ENCODE assay signal across 17 cellular contexts in genomic region chr14:90564496-90564895, GRCh38.
DNase-seq lines count a peak whose midpoint lies in the region; ATAC-seq and TF ChIP-seq lines count a peak whose summit lies in the region.
"Had no signal": no experiment of that assay in that cellular context is flagged by ENCODE, and none has a peak within 500 bp of the region (broad histone marks: within the 10 kb centered on the region; RNA-seq: fewer than 3 reads in every experiment).

No MANE protein-coding gene starts in this region.

- no peaks in the 10 kb centered on the region for H3K36me3 Mint-ChIP-seq in CD14-positive monocyte
- H3K36me3 Mint-ChIP-seq: CD8-positive, alpha-beta T cell had no signal

- H3K79me2 ChIP-seq in trophoblast cell (ENCODE audit: control insufficient read depth, insufficient read depth, low read length, poor library complexity), result no peaks in the 10 kb centered on the region

- H3K4ac ChIP-seq in trophoblast cell (ENCODE audit: low read depth, low read length), result no peak overlapping the region

- H2BK12ac ChIP-seq in trophoblast cell (ENCODE audit: low read length), result no peak overlapping the region

- H2AK5ac ChIP-seq in trophoblast cell (ENCODE audit: low read length), result no peak overlapping the region

- ATAC-seq in Right ventricle myocardium superior (ENCODE audit: poor library complexity) (no peak), GM19023 (IDR thresholded peaks at IDR 0.05; ENCODE audit: unreplicated experiment) (no peak)
- ATAC-seq: A549; CD8-positive, alpha-beta T cell; HCT116 had no signal

- DNase-seq in Right ventricle myocardium superior (peak; percentile 6), left ventricle myocardium inferior (no peak), trophoblast cell (peak; percentile 75 to 94), CD14-positive monocyte (ENCODE audit: low spot score) (no peak), AG08396 (ENCODE audit: low spot score) (no peak)
- DNase-seq: Calu3; CD8-positive, alpha-beta T cell; GF-D8; GOT3; H7; HFFc6 had no signal

- no peak overlapping the region for H4K91ac ChIP-seq in trophoblast cell (ENCODE audit: low read depth, low read length)

- H2BK120ac ChIP-seq in trophoblast cell (ENCODE audit: insufficient read depth, low read length, poor library complexity), result no peak overlapping the region

- H3K4me1 ChIP-seq in left ventricle myocardium inferior, result peaks cover 17% of the 10 kb centered on the region
- peaks cover 7 to 9% of the 10 kb centered on the region in 2 experiments for H3K4me1 ChIP-seq in trophoblast cell (ENCODE audit: control insufficient read depth in 1 of 2, insufficient read depth in 2 of 2, low read length in 2 of 2)
- H3K4me1 ChIP-seq in stomach smooth muscle (ENCODE audit: control insufficient read depth, insufficient read depth, low read length), result peaks cover 51% of the 10 kb centered on the region
- H3K4me1 ChIP-seq: A549 had no signal

- no peak for TF ChIP-seq CTCF in left ventricle myocardium inferior (IDR thresholded peaks at IDR 0.05; ENCODE audit: borderline replicate concordance)
- no peak for TF ChIP-seq CTCF in CD14-positive monocyte (IDR thresholded peaks at IDR 0.05)

- intact Hi-C loops in Right ventricle myocardium superior (cut with DNase I) (no loop called here), left ventricle myocardium inferior (cut with micrococcal nuclease) (no loop called here), CD14-positive monocyte (cut with micrococcal nuclease) (no loop called here)

- H3K4me3 ChIP-seq in left ventricle myocardium inferior (no peak overlapping the region), trophoblast cell (ENCODE audit: low read depth, low read length) (no peak overlapping the region), stomach smooth muscle (ENCODE audit: low read length in 2 of 2) (no peak overlapping the region)
- H3K4me3 ChIP-seq: A549, BLaER1 had no signal

- no CpG with 5 or more reads among the region's 4 CpGs for WGBS in trophoblast cell (ENCODE audit: extremely low coverage, insufficient coverage, insufficient read length)

- no peaks in the 10 kb centered on the region for H3K79me1 ChIP-seq in trophoblast cell (ENCODE audit: low read length)

- no peak overlapping the region for H3K4me2 ChIP-seq in trophoblast cell (ENCODE audit: low read length)
- H3K4me2 ChIP-seq: A549, BLaER1 had no signal

- H3K27ac ChIP-seq in left ventricle myocardium inferior (replicated peaks) (no peak overlapping the region), trophoblast cell (ENCODE audit: low read depth, low read length) (no peak overlapping the region), stomach smooth muscle (ENCODE audit: low read length) (peak overlapping the region; percentile 85)
- H3K27ac ChIP-seq: 22Rv1, A549, BLaER1 had no signal

- peaks cover 0 to 3% (median 1%) of the 10 kb centered on the region in 3 donors for H3K27me3 Mint-ChIP-seq in CD14-positive monocyte (ENCODE audit: low read depth in 3 of 3)

- H3K27ac Mint-ChIP-seq in CD14-positive monocyte, result no peak overlapping the region
- H3K27ac Mint-ChIP-seq: CD8-positive, alpha-beta T cell; HFFc6 had no signal

- no peak overlapping the region for H2BK5ac ChIP-seq in trophoblast cell (ENCODE audit: low read depth, low read length, poor library complexity)

- no peaks in the 10 kb centered on the region for H3K27me3 ChIP-seq in left ventricle myocardium inferior (ENCODE audit: low read depth)
- H3K27me3 ChIP-seq in trophoblast cell (ENCODE audit: insufficient read depth, low read length), result no peaks in the 10 kb centered on the region
- H3K27me3 ChIP-seq in stomach smooth muscle (ENCODE audit: control insufficient read depth in 1 of 2, insufficient read depth in 2 of 2, low read length in 2 of 2), result no peaks in the 10 kb centered on the region
- H3K27me3 ChIP-seq: BLaER1 had no signal

- no peak overlapping the region for H3K23ac ChIP-seq in trophoblast cell (ENCODE audit: low read length)

- no peak overlapping the region for H4K8ac ChIP-seq in trophoblast cell (ENCODE audit: low read depth, low read length)

- H2AFZ ChIP-seq in trophoblast cell (ENCODE audit: insufficient read depth, low read length, poor library complexity), result no peak overlapping the region

- H3K18ac ChIP-seq in trophoblast cell (ENCODE audit: low read length), result no peak overlapping the region

- H3K9ac ChIP-seq in trophoblast cell (ENCODE audit: low read length) (no peak overlapping the region), stomach smooth muscle (ENCODE audit: low read length in 2 of 2) (no peak overlapping the region)
- H3K9ac ChIP-seq: BLaER1 had no signal

- no peaks in the 10 kb centered on the region for H3K4me1 Mint-ChIP-seq in CD14-positive monocyte

- no peak overlapping the region for H4K12ac ChIP-seq in trophoblast cell (ENCODE audit: low read depth, low read length)

- H3K14ac ChIP-seq in trophoblast cell (ENCODE audit: low read length), result no peak overlapping the region

- H3K4me3 Mint-ChIP-seq in CD14-positive monocyte, result no peak overlapping the region
- H3K4me3 Mint-ChIP-seq: CD8-positive, alpha-beta T cell; HFFc6 had no signal

- H3K9me3 ChIP-seq in left ventricle myocardium inferior (replicated peaks) (no peaks in the 10 kb centered on the region), trophoblast cell (ENCODE audit: insufficient read depth, low read depth, low read length) (no peaks in the 10 kb centered on the region), stomach smooth muscle (ENCODE audit: control insufficient read depth in 2 of 2, low read length in 2 of 2) (no peaks in the 10 kb centered on the region)
- H3K9me3 ChIP-seq: A549, BLaER1 had no signal

- H3K36me3 ChIP-seq in left ventricle myocardium inferior (peaks cover 14% of the 10 kb centered on the region), trophoblast cell (ENCODE audit: control insufficient read depth in 1 of 2, insufficient read depth in 2 of 2, low read length in 2 of 2) (peaks cover 0 to 11% of the 10 kb centered on the region in 2 experiments), stomach smooth muscle (ENCODE audit: control insufficient read depth in 2 of 2, insufficient read depth in 2 of 2, low read length in 2 of 2) (peaks cover 0 to 2% of the 10 kb centered on the region in 2 donors)

- H3K9me3 Mint-ChIP-seq in CD14-positive monocyte, result no peaks in the 10 kb centered on the region
- H3K9me3 Mint-ChIP-seq: CD8-positive, alpha-beta T cell; HFFc6 had no signal

Comparison
In these comparisons a context has a peak if more than half of its experiments do, and no peak if none do; other contexts are left out.
1. DNase-seq: peak in Right ventricle myocardium superior (single experiment) and trophoblast cell (2 of 2); none in left ventricle myocardium inferior (single experiment), CD14-positive monocyte (single experiment) and AG08396 (single experiment).